ENCODE assay signal across 24 cellular contexts in the genomic region with DNA sequence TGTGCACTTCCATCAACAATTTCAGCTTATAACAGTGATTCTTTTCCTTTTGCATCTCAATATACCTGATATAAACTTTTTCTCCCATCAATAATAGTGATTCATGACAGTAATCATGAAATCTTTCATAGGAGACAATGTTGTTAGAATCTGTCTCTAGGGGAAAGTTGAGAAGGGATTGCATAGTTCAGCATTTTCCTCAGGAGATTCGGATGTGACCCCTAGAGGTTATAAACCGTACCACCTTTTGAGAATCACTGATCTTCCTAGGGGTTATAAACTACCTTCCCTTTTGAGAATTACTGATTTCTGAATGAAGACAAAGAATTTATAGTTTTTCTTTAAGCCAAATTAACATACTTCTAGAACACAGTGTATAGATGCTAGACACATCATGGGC. TPM values are rescaled to one million over a fixed set of nuclear protein-coding genes. Genes with fewer than 3 reads are reported as not detected.
A peak's percentile ranks its signal among the peaks of the same experiment; 100 is the strongest.
DNase-seq lines count a peak whose midpoint lies in the region; ATAC-seq, FAIRE-seq and TF ChIP-seq lines count a peak whose summit lies in the region.
"Had no signal": no experiment of that assay in that cellular context is flagged by ENCODE, and none has a peak within 500 bp of the region (broad histone marks: within the 10 kb centered on the region; RNA-seq: fewer than 3 reads in every experiment).

No MANE protein-coding gene starts in this region.

- no peak for FAIRE-seq in A549 (lab: Jason Lieb, UNC)

- H3K27me3 Mint-ChIP-seq in chondrocyte (ENCODE audit: low read depth): no peaks in the 10 kb centered on the region
- H3K27me3 Mint-ChIP-seq in stimulated activated naive B cell treated with anti-CD40 and anti-IgM and Interleukin-4, amounts not matched to agents 10 μg/mL and 1 μg/mL and 100 μg/mL, for 72 hours: no peaks in the 10 kb centered on the region
- H3K27me3 Mint-ChIP-seq: CD4-positive, alpha-beta memory T cell; effector memory CD8-positive, alpha-beta T cell; stimulated activated memory B cell treated with anti-CD40 and anti-IgM and Interleukin-4, amounts not matched to agents 10 μg/mL and 1 μg/mL and 100 μg/mL, for 72 hours; T-helper 17 cell had no signal

- peaks cover 32% of the 10 kb centered on the region for H3K9me3 Mint-ChIP-seq in chondrocyte (ENCODE audit: low read depth)
- H3K9me3 Mint-ChIP-seq in stimulated activated naive B cell treated with anti-CD40 and anti-IgM and Interleukin-4, amounts not matched to agents 10 μg/mL and 1 μg/mL and 100 μg/mL, for 72 hours: peaks cover 9 to 12% of the 10 kb centered on the region in 2 donors

- H3K36me3 Mint-ChIP-seq in chondrocyte (ENCODE audit: low read depth): peaks cover 10% of the 10 kb centered on the region
- peaks cover 4 to 6% of the 10 kb centered on the region in 2 donors for H3K36me3 Mint-ChIP-seq in stimulated activated naive B cell treated with anti-CD40 and anti-IgM and Interleukin-4, amounts not matched to agents 10 μg/mL and 1 μg/mL and 100 μg/mL, for 72 hours

- H3K9me3 ChIP-seq in A549: no peaks in the 10 kb centered on the region
- H3K9me3 ChIP-seq: lower lobe of right lung had no signal

- no peak overlapping the region for H3K4me3 Mint-ChIP-seq in chondrocyte (ENCODE audit: unreplicated experiment)
- no peak overlapping the region for H3K4me3 Mint-ChIP-seq in stimulated activated naive B cell treated with anti-CD40 and anti-IgM and Interleukin-4, amounts not matched to agents 10 μg/mL and 1 μg/mL and 100 μg/mL, for 72 hours
- H3K4me3 Mint-ChIP-seq: activated naive CD4-positive, alpha-beta T cell treated with anti-CD3 and anti-CD28 coated beads for 36 hours; CD4-positive, alpha-beta memory T cell; effector memory CD8-positive, alpha-beta T cell; stimulated activated memory B cell treated with anti-CD40 and anti-IgM and Interleukin-4, amounts not matched to agents 10 μg/mL and 1 μg/mL and 100 μg/mL, for 72 hours; T-helper 17 cell had no signal

- no peak overlapping the region for H3K27ac ChIP-seq in A549
- H3K27ac ChIP-seq: heart left ventricle, lower lobe of right lung, thoracic aorta had no signal

- no peaks in the 10 kb centered on the region for H3K4me1 ChIP-seq in A549
- H3K4me1 ChIP-seq: heart left ventricle, lower lobe of right lung had no signal

- TF ChIP-seq POLR2A in A549 (IDR thresholded peaks at IDR 0.05; ENCODE audit: low read length) (no peak), NB4 (IDR thresholded peaks at IDR 0.05; ENCODE audit: extremely low read depth, insufficient read length) (no peak)

- H3K4me3 ChIP-seq in A549 (no peak overlapping the region), NB4 (ENCODE audit: low read depth, low read length) (no peak overlapping the region)
- H3K4me3 ChIP-seq: heart left ventricle, lower lobe of right lung, thoracic aorta had no signal

- peak in 1 of 2 experiments; percentile 10 for DNase-seq in A549 (ENCODE audit: low read depth in 1 of 2, low spot score in 1 of 2)
- peak; percentile 14 for DNase-seq in NB4 (ENCODE audit: low read depth)
- no peak for DNase-seq in chondrocyte (ENCODE audit: low spot score)
- no peak for DNase-seq in stimulated activated naive B cell treated with anti-CD40 and anti-IgM and Interleukin-4, amounts not matched to agents 10 μg/mL and 1 μg/mL and 100 μg/mL, for 72 hours
- DNase-seq in left ventricle myocardium superior: no peak
- no peak for DNase-seq in effector CD4-positive, alpha-beta T cell
- DNase-seq: activated CD4-positive, alpha-beta T cell treated with anti-CD3 and anti-CD28 coated beads, Interleukin-2, amount 50 U/mL, for 48 hours; activated naive CD4-positive, alpha-beta T cell treated with anti-CD3 and anti-CD28 coated beads for 36 hours; activated T-cell treated with anti-CD3 and anti-CD28 coated beads for 4 hours; aorta; CD4-positive, alpha-beta memory T cell; DMS79 treated with DMSO at 0.1 percent for 48 hours; effector memory CD8-positive, alpha-beta T cell; heart left ventricle; lower lobe of right lung; NCI-H1694 treated with DMSO at 0.1 percent for 48 hours; NCI-H446; SHP77 treated with DMSO at 0.1 percent for 48 hours; T-helper 17 cell had no signal

- intact Hi-C loops in left ventricle myocardium superior (cut with micrococcal nuclease): no loop called here

- no peak overlapping the region for H3K4me2 ChIP-seq in A549

- TF ChIP-seq RAD21 in A549 (conservative IDR thresholded peaks at IDR 0.05 in 1 of 2, IDR thresholded peaks at IDR 0.05 in 1 of 2): 0 out of 5 replicates have a peak, but pooled peaks of 1 of the 2 experiments have one; percentile 6

- CTCF ChIA-PET in A549 (lab: Yijun Ruan, JAX): interaction anchor here (0.6 to 0.7 kb wide), 3 partner anchors 31 to 643 kb away, joined by 3 to 4 read pairs (median 3); no protein-coding TSS in a partner anchor

- TF ChIP-seq EP300 in A549 (IDR thresholded peaks at IDR 0.05): no peak

- H3K4me1 Mint-ChIP-seq in chondrocyte (ENCODE audit: low read depth): peaks cover 2% of the 10 kb centered on the region
- H3K4me1 Mint-ChIP-seq in stimulated activated naive B cell treated with anti-CD40 and anti-IgM and Interleukin-4, amounts not matched to agents 10 μg/mL and 1 μg/mL and 100 μg/mL, for 72 hours: no peaks in the 10 kb centered on the region
- H3K4me1 Mint-ChIP-seq: CD4-positive, alpha-beta memory T cell; stimulated activated memory B cell treated with anti-CD40 and anti-IgM and Interleukin-4, amounts not matched to agents 10 μg/mL and 1 μg/mL and 100 μg/mL, for 72 hours; T-helper 17 cell had no signal

- ATAC-seq in A549 (peak; percentile 56 to 60; a peak in 2 of 6 replicates), GM18519 (IDR thresholded peaks at IDR 0.05; ENCODE audit: low FRiP score, unreplicated experiment) (peak; percentile 61), left ventricle myocardium superior (no peak), GM18511 (IDR thresholded peaks at IDR 0.05; ENCODE audit: unreplicated experiment) (no peak)
- no peak for ATAC-seq in stimulated activated naive B cell treated with anti-CD40 and anti-IgM and Interleukin-4, amounts not matched to agents 10 μg/mL and 1 μg/mL and 100 μg/mL, for 72 hours (replicated peaks)
- ATAC-seq: effector memory CD8-positive, alpha-beta T cell; heart left ventricle; lower lobe of right lung; sciatic nerve; stimulated activated memory B cell treated with anti-CD40 and anti-IgM and Interleukin-4, amounts not matched to agents 10 μg/mL and 1 μg/mL and 100 μg/mL, for 72 hours; T-helper 17 cell had no signal

- no peak overlapping the region for H3K27ac Mint-ChIP-seq in chondrocyte (ENCODE audit: unreplicated experiment)
- H3K27ac Mint-ChIP-seq in stimulated activated naive B cell treated with anti-CD40 and anti-IgM and Interleukin-4, amounts not matched to agents 10 μg/mL and 1 μg/mL and 100 μg/mL, for 72 hours: no peak overlapping the region
- H3K27ac Mint-ChIP-seq: activated naive CD4-positive, alpha-beta T cell treated with anti-CD3 and anti-CD28 coated beads for 36 hours; CD4-positive, alpha-beta memory T cell; effector memory CD8-positive, alpha-beta T cell; stimulated activated memory B cell treated with anti-CD40 and anti-IgM and Interleukin-4, amounts not matched to agents 10 μg/mL and 1 μg/mL and 100 μg/mL, for 72 hours; T-helper 17 cell had no signal

- WGBS in A549 (ENCODE audit: missing lambda C conversion rate): 13% methylated on average over 2 of the region's 2 CpGs

- TF ChIP-seq CTCF in A549 (IDR thresholded peaks at IDR 0.05): no peak
- TF ChIP-seq CTCF in NB4 (IDR thresholded peaks at IDR 0.05; ENCODE audit: low read depth, low read length): no peak
- TF ChIP-seq CTCF in chondrocyte (IDR thresholded peaks at IDR 0.05): peak; percentile 8

- POLR2A ChIA-PET in A549 (lab: Yijun Ruan, JAX): no interaction called here

TF ChIP-seq in A549, 52 proteins besides CTCF, POLR2A, EP300 and RAD21:
- TF ChIP-seq ZSCAN20 (CRISPR knock-in tag; IDR thresholded peaks at IDR 0.05) (no peak), ESRRA (IDR thresholded peaks at IDR 0.05; ENCODE audit: borderline replicate concordance, low read length) (no peak), MAFK (IDR thresholded peaks at IDR 0.05; ENCODE audit: partially characterized antibody) (peak; percentile 56), CBX2 (IDR thresholded peaks at IDR 0.05; ENCODE audit: borderline replicate concordance, low read depth) (no peak)

RNA-seq across cellular contexts. Expression of gene GALNT3, which starts 53.0 kb away (rescaled TPM):
- 0.07 and 0.10 TPM in 2 replicates for polyA plus RNA-seq in A549 (2011; rRNA removed)
- polyA plus RNA-seq in A549 (2012; cell fraction: cytosol; rRNA removed): not detected in 2 replicates
- 0.04 TPM in 2 replicates for polyA plus RNA-seq in A549 (2012; cell fraction: nucleus; rRNA removed)
- polyA plus RNA-seq in A549 (2017; fragmentation: RNase III; extraction: RNeasy Plus Mini Kit Qiagen cat#74134 plus additional on column Dnase treatment): 0.04 to 0.05 TPM in 2 of 3 replicates, not detected in the other
- not detected in 2 replicates for polyA minus RNA-seq in A549 (2011; rRNA and poly(A)+ RNA removed)
- 4.1 to 4.4 TPM (median 4.2 TPM) in 3 replicates for total RNA-seq in chondrocyte
- total RNA-seq in left ventricle myocardium superior: 0.17 TPM

Comparison
In these comparisons a context has a peak if more than half of its experiments do, and no peak if none do; other contexts are left out.
1. ATAC-seq: peak in A549 (2 of 2) and GM18519 (single experiment); none in stimulated activated naive B cell treated with anti-CD40 and anti-IgM and Interleukin-4, amounts not matched to agents 10 μg/mL and 1 μg/mL and 100 μg/mL, for 72 hours (0 of 2), left ventricle myocardium superior (single experiment) and GM18511 (single experiment).